12 cellular contexts compared by ENCODE assay signal in the genomic region with DNA sequence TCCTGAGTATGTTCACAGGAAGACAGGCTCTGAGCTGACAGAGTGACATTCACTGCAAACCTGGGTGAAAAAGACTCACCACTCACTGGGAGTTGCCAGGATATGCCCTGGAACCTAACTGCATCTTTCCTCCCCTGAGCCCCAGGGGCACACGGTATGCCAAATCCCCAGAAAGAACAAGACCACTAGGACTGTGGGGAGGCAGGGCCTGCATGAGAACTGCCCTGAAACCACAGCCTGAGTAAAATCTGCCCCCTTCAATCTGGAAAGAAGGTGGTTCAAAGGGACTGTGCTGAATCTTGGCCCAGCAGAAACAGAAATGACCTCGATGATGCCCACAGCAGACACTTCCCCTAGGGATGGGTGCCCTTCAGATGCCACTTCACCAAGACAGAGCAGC. TPM values are rescaled to one million over a fixed set of nuclear protein-coding genes. Genes with fewer than 3 reads are reported as not detected.
DNase-seq lines count a peak whose midpoint lies in the region; TF ChIP-seq lines count a peak whose summit lies in the region.
"Had no signal": no experiment of that assay in that cellular context is flagged by ENCODE, and none has a peak within 500 bp of the region (broad histone marks: within the 10 kb centered on the region; RNA-seq: fewer than 3 reads in every experiment).

No MANE protein-coding gene starts in this region.

- H3K4ac ChIP-seq in mesendoderm (ENCODE audit: low read depth, low read length): no peak overlapping the region

- H3K18ac ChIP-seq in mesendoderm (ENCODE audit: low read length): no peak overlapping the region

- H3K4me1 ChIP-seq in KMS-11 (ENCODE audit: low read depth, poor library complexity, severe bottlenecking): peaks cover 99% of the 10 kb centered on the region
- H3K4me1 ChIP-seq in adipocyte (ENCODE audit: control insufficient read depth, insufficient read depth, low read length): peaks cover 93% of the 10 kb centered on the region
- peaks cover 31% of the 10 kb centered on the region for H3K4me1 ChIP-seq in mesendoderm (ENCODE audit: control insufficient read depth, low read depth, low read length)
- H3K4me1 ChIP-seq in stomach smooth muscle (ENCODE audit: control insufficient read depth, insufficient read depth, low read length): peaks cover 99% of the 10 kb centered on the region

- H2AK5ac ChIP-seq in mesendoderm (ENCODE audit: low read length): no peak overlapping the region

- TF ChIP-seq CTCF in KMS-11 (conservative IDR thresholded peaks at IDR 0.05; ENCODE audit: low read depth, low read length): no peak

- no peak overlapping the region for H2BK5ac ChIP-seq in mesendoderm (ENCODE audit: low read length)

- H3K56ac ChIP-seq in mesendoderm (ENCODE audit: low read length): no peak overlapping the region

- H3K27ac ChIP-seq in KMS-11: no peak overlapping the region; the same call in 1 of the 2 replicates
- H3K27ac ChIP-seq in mesendoderm (ENCODE audit: low read depth, low read length): no peak overlapping the region
- H3K27ac ChIP-seq in stomach smooth muscle (ENCODE audit: low read length): peak overlapping the region; percentile 81

- no peak overlapping the region for H3K4me3 ChIP-seq in KMS-11 (IDR thresholded peaks at IDR 0.05; ENCODE audit: insufficient read depth, low read depth, low read length)
- H3K4me3 ChIP-seq in adipocyte (ENCODE audit: low read length): no peak overlapping the region
- no peak overlapping the region for H3K4me3 ChIP-seq in mesendoderm (ENCODE audit: low read length)
- peak overlapping the region in 1 of 2 donors; percentile 28 for H3K4me3 ChIP-seq in stomach smooth muscle (ENCODE audit: low read length in 2 of 2)
- H3K4me3 ChIP-seq: HAP-1 had no signal

- no peak overlapping the region for H3K9ac ChIP-seq in KMS-11
- H3K9ac ChIP-seq in adipocyte (ENCODE audit: low read length): peak overlapping the region; percentile 22
- no peak overlapping the region for H3K9ac ChIP-seq in mesendoderm (ENCODE audit: low read length)
- peak overlapping the region; percentile 20 to 29 for H3K9ac ChIP-seq in stomach smooth muscle (ENCODE audit: low read length in 2 of 2)

- no peak overlapping the region for H4K8ac ChIP-seq in mesendoderm (ENCODE audit: low read depth, low read length)

- WGBS in mesendoderm (ENCODE audit: extremely low coverage, insufficient coverage, low lambda C conversion rate): no CpG with 5 or more reads among the region's 2 CpGs

- H3K79me2 ChIP-seq in KMS-11 (ENCODE audit: insufficient read depth, low read depth) (peaks cover 69% of the 10 kb centered on the region), mesendoderm (ENCODE audit: control insufficient read depth, insufficient read depth, low read length) (peaks cover 24% of the 10 kb centered on the region)

- peak overlapping the region; percentile 72 for H3K23ac ChIP-seq in mesendoderm (ENCODE audit: low read length)

- no peak overlapping the region for H4K5ac ChIP-seq in mesendoderm (ENCODE audit: low read length)

- H3K36me3 ChIP-seq in KMS-11 (ENCODE audit: insufficient read depth): no peaks in the 10 kb centered on the region
- H3K36me3 ChIP-seq in adipocyte (ENCODE audit: control insufficient read depth, insufficient read depth, low read length, severe bottlenecking): no peaks in the 10 kb centered on the region
- no peaks in the 10 kb centered on the region for H3K36me3 ChIP-seq in mesendoderm (ENCODE audit: control insufficient read depth, insufficient read depth, low read length)
- no peaks in the 10 kb centered on the region for H3K36me3 ChIP-seq in stomach smooth muscle (ENCODE audit: control insufficient read depth in 2 of 2, insufficient read depth in 2 of 2, low read length in 2 of 2)

- no peak overlapping the region for H2AFZ ChIP-seq in KMS-11 (ENCODE audit: low read depth)

- DNase-seq in adipocyte (ENCODE audit: low read depth) (no peak), mesendoderm (no peak), NCI-H748 treated with DMSO at 0.1 percent for 48 hours (lab: John Stamatoyannopoulos, UW) (no peak), KG1 (lab: John Stamatoyannopoulos, UW) (no peak), foreskin melanocyte (no peak), NCI-H446 (lab: John Stamatoyannopoulos, UW) (no peak)
- DNase-seq: activated CD8-positive, alpha-beta memory T cell treated with anti-CD3 and anti-CD28 coated beads, Interleukin-2, amount 50 U/mL, for 4 hours; COR-L47; NCI-H2029 treated with DMSO at 0.1 percent for 48 hours had no signal

- H3K79me1 ChIP-seq in mesendoderm (ENCODE audit: low read length): peaks cover 31% of the 10 kb centered on the region

- H2BK120ac ChIP-seq in mesendoderm (ENCODE audit: low read depth, low read length): no peak overlapping the region

- H3K27me3 ChIP-seq in KMS-11 (ENCODE audit: insufficient read depth, low read depth) (no peaks in the 10 kb centered on the region), adipocyte (replicated peaks; ENCODE audit: control insufficient read depth, insufficient read depth, low read length) (no peaks in the 10 kb centered on the region), mesendoderm (ENCODE audit: insufficient read depth, low read length, poor library complexity) (no peaks in the 10 kb centered on the region), stomach smooth muscle (ENCODE audit: control insufficient read depth in 1 of 2, insufficient read depth in 2 of 2, low read length in 2 of 2) (no peaks in the 10 kb centered on the region)

- peak overlapping the region; percentile 95; the same call in 1 of the 2 replicates for H3K4me2 ChIP-seq in KMS-11
- no peak overlapping the region for H3K4me2 ChIP-seq in mesendoderm (ENCODE audit: low read length)

- no peaks in the 10 kb centered on the region for H4K20me1 ChIP-seq in KMS-11 (ENCODE audit: insufficient read depth)

- H2BK15ac ChIP-seq in mesendoderm (replicated peaks; ENCODE audit: low read depth): no peak overlapping the region

- H3K9me3 ChIP-seq in adipocyte (ENCODE audit: control insufficient read depth, low read length): no peaks in the 10 kb centered on the region
- no peaks in the 10 kb centered on the region for H3K9me3 ChIP-seq in stomach smooth muscle (ENCODE audit: control insufficient read depth in 2 of 2, low read length in 2 of 2)
- H3K9me3 ChIP-seq: HAP-1 had no signal

RNA-seq across cellular contexts. Expression of gene FAM53B, which starts 6.5 kb away (rescaled TPM):
- 9.4 TPM for polyA plus RNA-seq in mesendoderm (2013, experiment 1 of 2)
- 9.3 TPM for polyA plus RNA-seq in mesendoderm (2013, experiment 2 of 2)

RNA-seq across cellular contexts. Expression of gene EEF1AKMT2, which starts 54.0 kb away (rescaled TPM):
- 16.3 TPM for polyA plus RNA-seq in mesendoderm (2013, experiment 1 of 2)
- 15.8 TPM for polyA plus RNA-seq in mesendoderm (2013, experiment 2 of 2)

Comparison
In these comparisons a context has a peak if more than half of its experiments do, and no peak if none do; other contexts are left out.
1. H3K9ac ChIP-seq: peak in adipocyte (single experiment) and stomach smooth muscle (2 of 2); none in KMS-11 (single experiment) and mesendoderm (single experiment).